Comparison of ENCODE assay signal across 13 cellular contexts in genomic region chr7:37901890-37902524, GRCh38. TPM values are rescaled to one million over a fixed set of nuclear protein-coding genes. Genes with fewer than 3 reads are reported as not detected.
DNase-seq lines count a peak whose midpoint lies in the region; ATAC-seq and TF ChIP-seq lines count a peak whose summit lies in the region.
"Had no signal": no experiment of that assay in that cellular context is flagged by ENCODE, and none has a peak within 500 bp of the region (broad histone marks: within the 10 kb centered on the region; RNA-seq: fewer than 3 reads in every experiment).

No MANE protein-coding gene starts in this region.

- H3K9me2 ChIP-seq in Loucy (replicated peaks; ENCODE audit: low read depth, low read length): no peaks in the 10 kb centered on the region

- H3K27ac Mint-ChIP-seq in endothelial cell (ENCODE audit: unreplicated experiment): no peak overlapping the region
- H3K27ac Mint-ChIP-seq: activated T-helper 1 cell treated with anti-CD3 and anti-CD28 coated beads, Interleukin-12 subunit alpha, Interleukin-12 subunit beta, Interleukin-2, Interleukin-4 antibody, amounts not matched to agents 30 ng/mL and 10 ng/mL and 1 ng/mL, durations not matched to agents 14 hours and 24 hours and 36 hours; HFFc6 had no signal

- ATAC-seq in right lobe of liver (peak; percentile 89 to 92 (median 91)), HG03039 (IDR thresholded peaks at IDR 0.05; ENCODE audit: unreplicated experiment) (no peak)

- no peak overlapping the region for H3K9ac ChIP-seq in Loucy (ENCODE audit: low read depth, low read length, poor library complexity, severe bottlenecking)
- H3K9ac ChIP-seq: BLaER1 had no signal

- H3K27me3 ChIP-seq in Loucy (ENCODE audit: insufficient read depth, low read length, poor library complexity, severe bottlenecking): no peaks in the 10 kb centered on the region
- no peaks in the 10 kb centered on the region for H3K27me3 ChIP-seq in breast epithelium
- H3K27me3 ChIP-seq in right lobe of liver: no peaks in the 10 kb centered on the region
- H3K27me3 ChIP-seq: BLaER1 had no signal

- no peak for TF ChIP-seq POLR2A in breast epithelium (IDR thresholded peaks at IDR 0.05)
- TF ChIP-seq POLR2A in right lobe of liver (IDR thresholded peaks at IDR 0.05): no peak

- DNase-seq in AG10803 (ENCODE audit: low read depth): peak; percentile 77
- no peak for DNase-seq in breast epithelium (ENCODE audit: low spot score in 2 of 2)
- DNase-seq in right lobe of liver: no peak
- no peak for DNase-seq in endothelial cell (ENCODE audit: low spot score)
- no peak for DNase-seq in NCI-H187 treated with DMSO at 0.1 percent for 48 hours (lab: John Stamatoyannopoulos, UW)
- no peak for DNase-seq in DMS53 (lab: John Stamatoyannopoulos, UW)
- DNase-seq: glutamatergic neuron, HFFc6 had no signal

- WGBS in right lobe of liver (ENCODE audit: insufficient coverage, low coverage, low lambda C conversion rate, missing lambda C conversion rate): 33% methylated on average over 2 of the region's 2 CpGs

- no peak overlapping the region for H3K4me3 Mint-ChIP-seq in endothelial cell (ENCODE audit: unreplicated experiment)
- H3K4me3 Mint-ChIP-seq: activated T-helper 1 cell treated with anti-CD3 and anti-CD28 coated beads, Interleukin-12 subunit alpha, Interleukin-12 subunit beta, Interleukin-2, Interleukin-4 antibody, amounts not matched to agents 30 ng/mL and 10 ng/mL and 1 ng/mL, durations not matched to agents 14 hours and 24 hours and 36 hours; HFFc6 had no signal

- no peaks in the 10 kb centered on the region for H4K20me1 ChIP-seq in Loucy (ENCODE audit: insufficient read depth, low read length, poor library complexity, severe bottlenecking)
- H4K20me1 ChIP-seq: BLaER1 had no signal

- H3K4me1 ChIP-seq in Loucy (ENCODE audit: insufficient read depth, low read length, poor library complexity, severe bottlenecking) (no peaks in the 10 kb centered on the region), breast epithelium (no peaks in the 10 kb centered on the region), right lobe of liver (peaks cover 0 to 15% (median 7%) of the 10 kb centered on the region in 4 donors)
- H3K4me1 ChIP-seq: BLaER1 had no signal

- no peak overlapping the region for H3K4me3 ChIP-seq in AG10803 (ENCODE audit: low read length)
- no peak overlapping the region for H3K4me3 ChIP-seq in Loucy (ENCODE audit: low read length, poor library complexity, severe bottlenecking)
- no peak overlapping the region for H3K4me3 ChIP-seq in breast epithelium
- H3K4me3 ChIP-seq in right lobe of liver: no peak overlapping the region
- H3K4me3 ChIP-seq: BLaER1, smooth muscle cell had no signal

- H3K36me3 ChIP-seq in Loucy (ENCODE audit: insufficient read depth, low read length) (no peaks in the 10 kb centered on the region), breast epithelium (no peaks in the 10 kb centered on the region), right lobe of liver (no peaks in the 10 kb centered on the region)
- H3K36me3 ChIP-seq: BLaER1 had no signal

- TF ChIP-seq CTCF in AG10803 (conservative IDR thresholded peaks at IDR 0.05; ENCODE audit: low read length) (peak; percentile 22), Loucy (conservative IDR thresholded peaks at IDR 0.05; ENCODE audit: low read length) (no peak), breast epithelium (IDR thresholded peaks at IDR 0.05) (no peak), right lobe of liver (IDR thresholded peaks at IDR 0.05) (no peak), endothelial cell (IDR thresholded peaks at IDR 0.05; ENCODE audit: unreplicated experiment) (no peak)

- H3K27ac ChIP-seq in breast epithelium: peak overlapping the region; percentile 30 to 65
- no peak overlapping the region for H3K27ac ChIP-seq in right lobe of liver
- H3K27ac ChIP-seq: BLaER1 had no signal

- H3K9me3 ChIP-seq in Loucy (ENCODE audit: insufficient read depth, low read depth, low read length) (no peaks in the 10 kb centered on the region), breast epithelium (no peaks in the 10 kb centered on the region), right lobe of liver (no peaks in the 10 kb centered on the region)
- H3K9me3 ChIP-seq: BLaER1 had no signal

- H3K36me3 Mint-ChIP-seq in endothelial cell (ENCODE audit: low read depth, unreplicated experiment): no peaks in the 10 kb centered on the region

- no peaks in the 10 kb centered on the region for H3K9me3 Mint-ChIP-seq in endothelial cell (ENCODE audit: unreplicated experiment)
- H3K9me3 Mint-ChIP-seq: activated T-helper 1 cell treated with anti-CD3 and anti-CD28 coated beads, Interleukin-12 subunit alpha, Interleukin-12 subunit beta, Interleukin-2, Interleukin-4 antibody, amounts not matched to agents 30 ng/mL and 10 ng/mL and 1 ng/mL, durations not matched to agents 14 hours and 24 hours and 36 hours had no signal

- intact Hi-C loops in breast epithelium (cut with DNase I; ENCODE audit: low total_unique reads): no loop called here
- intact Hi-C loops in right lobe of liver (cut with DNase I): no loop called here

- no peaks in the 10 kb centered on the region for H3K27me3 Mint-ChIP-seq in endothelial cell (ENCODE audit: unreplicated experiment)

- H3K79me2 ChIP-seq in Loucy (ENCODE audit: insufficient read depth, low read length): no peaks in the 10 kb centered on the region

- H2AFZ ChIP-seq in Loucy (ENCODE audit: low read length): 0 out of 2 replicates have a peak overlapping the region, but pooled peaks have one; percentile 29

- no peak overlapping the region for H3K4me2 ChIP-seq in Loucy (ENCODE audit: low read depth, low read length, poor library complexity, severe bottlenecking)
- H3K4me2 ChIP-seq: BLaER1, smooth muscle cell had no signal

- H3F3A ChIP-seq in Loucy (ENCODE audit: low read depth): no peaks in the 10 kb centered on the region

- H3K4me1 Mint-ChIP-seq in endothelial cell (ENCODE audit: unreplicated experiment): no peaks in the 10 kb centered on the region

RNA-seq across cellular contexts. Expression of gene SFRP4, which starts 14.6 kb away (rescaled TPM):
- 10 to 100 TPM; 13.3 to 27.2 (median 23.7) TPM for total RNA-seq in breast epithelium
- under 1 TPM in 5 of 6 experiments, not detected in 1; 0.15 to 0.46 (median 0.37) TPM for total RNA-seq in right lobe of liver
- total RNA-seq in endothelial cell (ENCODE audit: unreplicated experiment): not detected
- total RNA-seq: activated T-helper 1 cell treated with anti-CD3 and anti-CD28 coated beads, Interleukin-12 subunit alpha, Interleukin-12 subunit beta, Interleukin-2, Interleukin-4 antibody, amounts not matched to agents 30 ng/mL and 10 ng/mL and 1 ng/mL, durations not matched to agents 14 hours and 24 hours and 36 hours; HFFc6; smooth muscle cell had no signal

RNA-seq across cellular contexts. Expression of gene EPDR1, which starts 18.4 kb away (rescaled TPM):
- total RNA-seq in breast epithelium (10 to 100 TPM in 2 of 3 donors, 1 to 10 TPM in 1; 8.2 to 37.8 (median 13.1) TPM), right lobe of liver (10 to 100 TPM in 3 of 6 experiments, 1 to 10 TPM in 3; 4.1 to 34.1 (median 13.2) TPM), endothelial cell (ENCODE audit: unreplicated experiment) (11.7 TPM)
- total RNA-seq: activated T-helper 1 cell treated with anti-CD3 and anti-CD28 coated beads, Interleukin-12 subunit alpha, Interleukin-12 subunit beta, Interleukin-2, Interleukin-4 antibody, amounts not matched to agents 30 ng/mL and 10 ng/mL and 1 ng/mL, durations not matched to agents 14 hours and 24 hours and 36 hours; HFFc6 had no signal

RNA-seq across cellular contexts. Expression of gene NME8, which starts 53.6 kb away (rescaled TPM):
- total RNA-seq in breast epithelium (not detected), right lobe of liver (under 1 TPM in 1 of 6 experiments, not detected in 5; 0.53 TPM), endothelial cell (ENCODE audit: unreplicated experiment) (not detected)
- total RNA-seq: activated T-helper 1 cell treated with anti-CD3 and anti-CD28 coated beads, Interleukin-12 subunit alpha, Interleukin-12 subunit beta, Interleukin-2, Interleukin-4 antibody, amounts not matched to agents 30 ng/mL and 10 ng/mL and 1 ng/mL, durations not matched to agents 14 hours and 24 hours and 36 hours; HFFc6 had no signal

Comparison
In these comparisons a context has a peak if more than half of its experiments do, and no peak if none do; other contexts are left out.
1. H3K27ac ChIP-seq: peak in breast epithelium (2 of 2); none in right lobe of liver (0 of 3).
2. RNA of gene SFRP4, which starts 14.6 kb away (total RNA-seq): 13.3 to 27.2 TPM in breast epithelium; 0.15 to 0.46 TPM in right lobe of liver and not detected in endothelial cell (single experiment); every median in the first group is over 4 times any median in the second.